ENCODE assay signal across 10 cellular contexts in genomic region chr1:182484531-182485257, GRCh38. TPM values are rescaled to one million over a fixed set of nuclear protein-coding genes. Genes with fewer than 3 reads are reported as not detected.
A peak's percentile ranks its signal among the peaks of the same experiment; 100 is the strongest.
DNase-seq lines count a peak whose midpoint lies in the region; ATAC-seq lines count a peak whose summit lies in the region.
"Had no signal": no experiment of that assay in that cellular context is flagged by ENCODE, and none has a peak within 500 bp of the region (broad histone marks: within the 10 kb centered on the region; RNA-seq: fewer than 3 reads in every experiment).

No MANE protein-coding gene starts in this region.

- H3K9me3 Mint-ChIP-seq in naive B cell: peaks cover 3 to 27% (median 13%) of the 10 kb centered on the region in 7 donors
- H3K9me3 Mint-ChIP-seq in immature natural killer cell: peaks cover 0 to 5% (median 0%) of the 10 kb centered on the region in 6 donors
- no peaks in the 10 kb centered on the region for H3K9me3 Mint-ChIP-seq in activated CD4-positive, alpha-beta T cell treated with anti-CD3 and anti-CD28 coated beads, Interleukin-2, amount 10 ng/mL, durations not matched to agents 7 days and 5 days

- H3K27ac Mint-ChIP-seq in naive B cell (peak overlapping the region in 5 of 6 donors; percentile 9 to 77 (median 51)), immature natural killer cell (no peak overlapping the region)
- H3K27ac Mint-ChIP-seq in activated CD4-positive, alpha-beta T cell treated with anti-CD3 and anti-CD28 coated beads, Interleukin-2, amount 10 ng/mL, durations not matched to agents 7 days and 5 days: no peak overlapping the region

- H3K36me3 Mint-ChIP-seq in naive B cell (no peaks in the 10 kb centered on the region), immature natural killer cell (no peaks in the 10 kb centered on the region)
- no peaks in the 10 kb centered on the region for H3K36me3 Mint-ChIP-seq in activated CD4-positive, alpha-beta T cell treated with anti-CD3 and anti-CD28 coated beads, Interleukin-2, amount 10 ng/mL, durations not matched to agents 7 days and 5 days (ENCODE audit: low read depth)

- ATAC-seq in GM21423 (IDR thresholded peaks at IDR 0.05; ENCODE audit: unreplicated experiment): peak; percentile 97
- ATAC-seq in HG03565 (IDR thresholded peaks at IDR 0.05; ENCODE audit: unreplicated experiment): peak; percentile 81
- ATAC-seq in naive B cell (ENCODE audit: low read depth in 2 of 2): peak; percentile 99

- POLR2A ChIA-PET in activated CD4-positive, alpha-beta T cell treated with anti-CD3 and anti-CD28 coated beads, Interleukin-2, amount 10 ng/mL, durations not matched to agents 7 days and 5 days (lab: Charles Lee): no interaction called here

- peak; percentile 19 for DNase-seq in NCI-H345 treated with DMSO at 0.1 percent for 48 hours (lab: John Stamatoyannopoulos, UW; ENCODE audit: unreplicated experiment)
- no peak for DNase-seq in NCI-H345 (lab: John Stamatoyannopoulos, UW)
- peak; percentile 99 for DNase-seq in SKM-1 treated with dmso at 0.1 percent for 144 hours (lab: John Stamatoyannopoulos, UW; ENCODE audit: unreplicated experiment)
- peak; percentile 75 for DNase-seq in naive B cell
- DNase-seq in immature natural killer cell: no peak
- DNase-seq in activated CD4-positive, alpha-beta T cell treated with anti-CD3 and anti-CD28 coated beads, Interleukin-2, amount 10 ng/mL, durations not matched to agents 7 days and 5 days: no peak
- DNase-seq: activated T-cell treated with anti-CD3 and anti-CD28 coated beads, Interleukin-2, amount 50 U/mL, for 4 hours had no signal

- H3K4me3 Mint-ChIP-seq in naive B cell (peak overlapping the region in 4 of 8 donors; percentile 16 to 64 (median 24)), immature natural killer cell (no peak overlapping the region)
- H3K4me3 Mint-ChIP-seq in activated CD4-positive, alpha-beta T cell treated with anti-CD3 and anti-CD28 coated beads, Interleukin-2, amount 10 ng/mL, durations not matched to agents 7 days and 5 days: no peak overlapping the region
- H3K4me3 Mint-ChIP-seq: activated T-cell treated with anti-CD3 and anti-CD28 coated beads, Interleukin-2, amount 50 U/mL, for 4 hours had no signal

- H3K4me1 Mint-ChIP-seq in naive B cell (peaks cover 18 to 26% (median 22%) of the 10 kb centered on the region in 3 donors), immature natural killer cell (no peaks in the 10 kb centered on the region)
- H3K4me1 Mint-ChIP-seq in activated CD4-positive, alpha-beta T cell treated with anti-CD3 and anti-CD28 coated beads, Interleukin-2, amount 10 ng/mL, durations not matched to agents 7 days and 5 days: no peaks in the 10 kb centered on the region

- H3K27me3 Mint-ChIP-seq in naive B cell (no peaks in the 10 kb centered on the region), immature natural killer cell (ENCODE audit: low read depth in 3 of 3) (peaks cover 0 to 3% (median 2%) of the 10 kb centered on the region in 3 donors)
- peaks cover 5% of the 10 kb centered on the region for H3K27me3 Mint-ChIP-seq in activated CD4-positive, alpha-beta T cell treated with anti-CD3 and anti-CD28 coated beads, Interleukin-2, amount 10 ng/mL, durations not matched to agents 7 days and 5 days

- CTCF ChIA-PET in activated CD4-positive, alpha-beta T cell treated with anti-CD3 and anti-CD28 coated beads, Interleukin-2, amount 10 ng/mL, durations not matched to agents 7 days and 5 days (lab: Charles Lee): interaction anchor here (1.0 to 1.7 kb wide), 2 partner anchors 9 to 29 kb away, joined by 3 to 5 read pairs; no protein-coding TSS in a partner anchor

RNA-seq across cellular contexts. Expression of gene RGSL1, which starts 34.7 kb away (rescaled TPM):
- polyA plus RNA-seq in naive B cell (ENCODE audit: low read depth in 6 of 6) (under 1 TPM in 1 of 6 donors, not detected in 5; 0.13 TPM), immature natural killer cell (not detected)
- total RNA-seq in activated CD4-positive, alpha-beta T cell treated with anti-CD3 and anti-CD28 coated beads, Interleukin-2, amount 10 ng/mL, durations not matched to agents 7 days and 5 days: not detected
- total RNA-seq: activated T-cell treated with anti-CD3 and anti-CD28 coated beads, Interleukin-2, amount 50 U/mL, for 4 hours had no signal
- polyA plus RNA-seq: neural cell had no signal

Comparison
In these comparisons a context has a peak if more than half of its experiments do, and no peak if none do; other contexts are left out.
1. DNase-seq: peak in NCI-H345 treated with DMSO at 0.1 percent for 48 hours (single experiment), SKM-1 treated with dmso at 0.1 percent for 144 hours (single experiment) and naive B cell (single experiment); none in NCI-H345 (single experiment), immature natural killer cell (0 of 3) and activated CD4-positive, alpha-beta T cell treated with anti-CD3 and anti-CD28 coated beads, Interleukin-2, amount 10 ng/mL, durations not matched to agents 7 days and 5 days (single experiment).
2. H3K27ac Mint-ChIP-seq: peak in naive B cell (5 of 6); none in immature natural killer cell (0 of 6) and activated CD4-positive, alpha-beta T cell treated with anti-CD3 and anti-CD28 coated beads, Interleukin-2, amount 10 ng/mL, durations not matched to agents 7 days and 5 days (single experiment).
3. Peak in every context shown above with its lines, with median percentiles within 50 percentile points of each other: ATAC-seq.